In the genomic region with DNA sequence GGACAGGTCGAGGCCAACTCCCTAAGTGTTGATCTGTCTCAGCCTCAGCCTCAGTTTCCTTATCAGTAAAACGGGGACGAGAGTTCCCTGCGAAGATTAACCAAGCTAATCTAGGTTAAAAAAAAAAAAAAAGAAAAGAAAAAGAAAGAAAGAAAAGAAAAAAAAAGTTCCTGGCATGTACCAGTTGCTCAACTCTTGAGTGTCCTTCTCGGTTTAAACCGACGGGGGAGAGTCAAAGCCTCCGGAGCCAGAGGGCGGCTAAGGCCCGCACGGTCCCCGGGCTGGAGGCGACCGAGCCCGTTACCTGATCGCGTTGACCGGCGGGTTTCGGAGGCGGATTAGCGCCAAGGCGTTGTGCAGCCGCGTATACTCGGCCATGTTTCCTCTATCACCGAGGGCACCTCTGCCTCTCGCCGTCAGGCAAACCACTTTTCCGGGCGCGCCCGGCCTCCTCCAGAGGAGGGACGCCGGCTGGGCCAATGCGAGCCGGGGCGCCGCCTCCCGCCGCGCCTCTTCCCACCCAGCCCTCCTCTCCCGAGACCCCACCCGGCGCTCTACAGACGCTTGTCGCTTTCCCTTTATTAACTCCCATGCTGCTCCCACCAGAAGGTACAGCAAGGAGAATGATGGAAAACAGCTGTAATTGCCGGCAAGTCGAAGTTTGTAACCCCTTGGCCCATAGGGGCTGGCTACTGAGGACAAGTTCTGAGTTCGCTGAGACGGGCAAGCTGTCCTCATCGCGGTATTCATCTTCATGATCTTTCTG, we compare ENCODE assay signal across 8 cellular contexts. TPM values are rescaled to one million over a fixed set of nuclear protein-coding genes. Genes with fewer than 3 reads are reported as not detected.
DNase-seq lines count a peak whose midpoint lies in the region; ATAC-seq and TF ChIP-seq lines count a peak whose summit lies in the region.

Gene EHHADH (minus strand): TSS at position 405 of the 766 bp plus-strand sequence. CDS start 27 bp downstream, at position 378.

- no peak within 1 kb of the TSS for H3K27ac Mint-ChIP-seq in CD4-positive, alpha-beta T cell

- ATAC-seq in CD4-positive, alpha-beta T cell (ENCODE audit: poor library complexity) = peak; percentile 83
- ATAC-seq in GM21381 (IDR thresholded peaks at IDR 0.05; ENCODE audit: unreplicated experiment) = peak; percentile 80

- POLR2A ChIA-PET in CD4-positive, alpha-beta T cell (lab: Charles Lee) = no interaction called here

- peak within 1 kb of the TSS; percentile 78 for H3K4me3 Mint-ChIP-seq in CD4-positive, alpha-beta T cell

- DNase-seq in CD4-positive, alpha-beta T cell = peak in 9 of 10 experiments; percentile 10 to 59 (median 38)
- DNase-seq in MG63 (peak; percentile 80), T-helper 2 cell (peak; percentile 15 to 68 (median 17)), astrocyte of the hippocampus (ENCODE audit: low read depth, low spot score) (peak; percentile 86), hypothalamus (lab: John Stamatoyannopoulos, UW) (peak in 41 of 51 donors; percentile 3 to 61 (median 34)), skeletal muscle cell (ENCODE audit: low read depth) (peak; percentile 6), KBM-7 (no peak)

- peaks cover 4% of the 10 kb centered on the region for H3K9me3 ChIP-seq in CD4-positive, alpha-beta T cell (ENCODE audit: control insufficient read depth, low read length)
- H3K9me3 ChIP-seq in MG63 = no peaks in the 10 kb centered on the region

- no peak within 1 kb of the TSS for H3K27ac ChIP-seq in CD4-positive, alpha-beta T cell (ENCODE audit: low read depth, low read length)

- H3K36me3 Mint-ChIP-seq in CD4-positive, alpha-beta T cell (ENCODE audit: low read depth) = no peaks in the 10 kb centered on the region

- peaks cover 33% of the 10 kb centered on the region for H3K27me3 Mint-ChIP-seq in CD4-positive, alpha-beta T cell

- no peaks in the 10 kb centered on the region for H3K27me3 ChIP-seq in CD4-positive, alpha-beta T cell (ENCODE audit: control insufficient read depth, insufficient read depth, low read length)
- H3K27me3 ChIP-seq in MG63 = no peaks in the 10 kb centered on the region

- in situ Hi-C loops in KBM-7 (cut with MboI; ENCODE audit: low pct_unique_long_range_greater_than_20kb, low sequenced_read_pairs) = no loop called here

- no peaks in the 10 kb centered on the region for H3K36me3 ChIP-seq in MG63

- intact Hi-C loops in CD4-positive, alpha-beta T cell (cut with DNase I, micrococcal nuclease) = no loop called here

- CTCF ChIA-PET in CD4-positive, alpha-beta T cell (lab: Charles Lee) = no interaction called here

- H3K4me3 ChIP-seq in MG63 (peak within 1 kb of the TSS; percentile 68), skeletal muscle cell (ENCODE audit: low read depth, low read length) (peak within 1 kb of the TSS; percentile 61)

- peaks cover 3% of the 10 kb centered on the region for H3K9me3 Mint-ChIP-seq in CD4-positive, alpha-beta T cell

- H3K4me1 Mint-ChIP-seq in CD4-positive, alpha-beta T cell (ENCODE audit: low read depth) = peaks cover 4% of the 10 kb centered on the region

- no peak for TF ChIP-seq CTCF in CD4-positive, alpha-beta T cell (IDR thresholded peaks at IDR 0.05)

RNA-seq across cellular contexts. Expression of gene EHHADH, which starts in this region (rescaled TPM):
- total RNA-seq in CD4-positive, alpha-beta T cell = under 1 TPM; 0.11 to 0.52 TPM
- 2.2 and 5.6 TPM in 2 replicates for total RNA-seq in MG63 (2014; rRNA removed; shearing (Covaris generic); ENCODE audit: low replicate concordance)

Comparison
In these comparisons a context has a peak if more than half of its experiments do, and no peak if none do; other contexts are left out.
1. Peak in DNase-seq and ATAC-seq in CD4-positive, alpha-beta T cell; RNA of the gene not detected or under 1 TPM.